In genomic region chr1:162069334-162070093, GRCh38 we compare ENCODE assay signal across 8 cellular contexts. TPM values are rescaled to one million over a fixed set of nuclear protein-coding genes. Genes with fewer than 3 reads are reported as not detected.
DNase-seq lines count a peak whose midpoint lies in the region; ATAC-seq, FAIRE-seq and TF ChIP-seq lines count a peak whose summit lies in the region.

TSS of gene NOS1AP (plus strand) at chr1:162069691. CDS start at chr1:162070178, 487 bp downstream.

- no peaks in the 10 kb centered on the region for H3K9me3 ChIP-seq in DOHH2 (ENCODE audit: control insufficient read depth, insufficient read depth, low read length)
- no peaks in the 10 kb centered on the region for H3K9me3 ChIP-seq in cardiac muscle cell (ENCODE audit: low read depth)
- H3K9me3 ChIP-seq in pancreas = no peaks in the 10 kb centered on the region
- peaks cover 0 to 4% (median 0%) of the 10 kb centered on the region in 3 donors for H3K9me3 ChIP-seq in tibial artery

- FAIRE-seq in pancreas (lab: Jason Lieb, UNC) = no peak

- 0 out of 2 replicates have a peak, but pooled peaks cover 2% of the 10 kb centered on the region for H3K4me1 ChIP-seq in DOHH2 (ENCODE audit: control insufficient read depth, low read length)
- peaks cover 36% of the 10 kb centered on the region for H3K4me1 ChIP-seq in GM23338 (ENCODE audit: insufficient read depth)
- peaks cover 33% of the 10 kb centered on the region for H3K4me1 ChIP-seq in cardiac muscle cell (ENCODE audit: low read depth)
- H3K4me1 ChIP-seq in pancreas = peaks cover 0 to 9% (median 3%) of the 10 kb centered on the region in 3 donors
- H3K4me1 ChIP-seq in tibial artery = peaks cover 0 to 27% (median 15%) of the 10 kb centered on the region in 4 donors

- peaks cover 13% of the 10 kb centered on the region for H3K36me3 Mint-ChIP-seq in GM23338 (ENCODE audit: low read depth)
- no peaks in the 10 kb centered on the region for H3K36me3 Mint-ChIP-seq in activated naive CD4-positive, alpha-beta T cell treated with anti-CD3 and anti-CD28 coated beads for 36 hours (ENCODE audit: low read depth)

- H3K36me3 ChIP-seq in DOHH2 (ENCODE audit: control insufficient read depth, low read length) (no peaks in the 10 kb centered on the region), GM23338 (ENCODE audit: insufficient read depth) (no peaks in the 10 kb centered on the region), cardiac muscle cell (no peaks in the 10 kb centered on the region), pancreas (no peaks in the 10 kb centered on the region), tibial artery (no peaks in the 10 kb centered on the region)

- H3K9me2 ChIP-seq in DOHH2 (replicated peaks; ENCODE audit: control insufficient read depth, low read length) = no peaks in the 10 kb centered on the region
- no peaks in the 10 kb centered on the region; the same call in 1 of the 2 replicates for H3K9me2 ChIP-seq in GM23338 (ENCODE audit: insufficient read depth)

- H3K27me3 Mint-ChIP-seq in GM23338 (ENCODE audit: insufficient read depth, low read depth, poor library complexity) = peaks cover 10% of the 10 kb centered on the region
- peaks cover 50% of the 10 kb centered on the region for H3K27me3 Mint-ChIP-seq in activated naive CD4-positive, alpha-beta T cell treated with anti-CD3 and anti-CD28 coated beads for 36 hours (ENCODE audit: low read depth)

- H2AFZ ChIP-seq in GM23338 = peak within 1 kb of the TSS; percentile 92

- peak within 1 kb of the TSS; percentile 76 for H3K4me3 Mint-ChIP-seq in GM23338
- peak within 1 kb of the TSS; percentile 78 for H3K4me3 Mint-ChIP-seq in activated naive CD4-positive, alpha-beta T cell treated with anti-CD3 and anti-CD28 coated beads for 36 hours

- H3K4me2 ChIP-seq in DOHH2 (ENCODE audit: low read length) (peak within 1 kb of the TSS; percentile 64), GM23338 (peak within 1 kb of the TSS; percentile 82)

- peaks cover under 1% of the 10 kb centered on the region; the same call in 1 of the 3 replicates for H3K9me3 Mint-ChIP-seq in GM23338
- no peaks in the 10 kb centered on the region for H3K9me3 Mint-ChIP-seq in activated naive CD4-positive, alpha-beta T cell treated with anti-CD3 and anti-CD28 coated beads for 36 hours

- H3K4me3 ChIP-seq in DOHH2 (ENCODE audit: low read length) = peak within 1 kb of the TSS; percentile 53
- H3K4me3 ChIP-seq in GM23338 = peak within 1 kb of the TSS; percentile 71
- H3K4me3 ChIP-seq in cardiac muscle cell = peak within 1 kb of the TSS; percentile 93
- peak within 1 kb of the TSS; percentile 69 to 82 (median 75) for H3K4me3 ChIP-seq in pancreas
- H3K4me3 ChIP-seq in tibial artery = peak within 1 kb of the TSS; percentile 56 to 75

- DNase-seq in GM23338 (ENCODE audit: low spot score) = peak; percentile 88
- peak; percentile 42 for DNase-seq in LHCN-M2 (ENCODE audit: low read depth)
- DNase-seq in SK-N-DZ (ENCODE audit: low spot score) = peak; percentile 77
- peak; percentile 84 for DNase-seq in activated naive CD4-positive, alpha-beta T cell treated with anti-CD3 and anti-CD28 coated beads for 36 hours
- DNase-seq in cardiac muscle cell (ENCODE audit: low read depth in 1 of 2, low spot score in 1 of 2) = peak; percentile 50 to 91
- DNase-seq in pancreas = peak; percentile 82 to 96 (median 88)
- peak; percentile 57 to 85 for DNase-seq in tibial artery

- H3K27me3 ChIP-seq in DOHH2 (ENCODE audit: control insufficient read depth, low read length) (peaks cover 39% of the 10 kb centered on the region), GM23338 (ENCODE audit: insufficient read depth) (peaks cover 8% of the 10 kb centered on the region; the same call in 1 of the 2 replicates), cardiac muscle cell (no peaks in the 10 kb centered on the region), pancreas (no peaks in the 10 kb centered on the region), tibial artery (peaks cover 0 to 39% of the 10 kb centered on the region in 2 donors)

- no peak within 1 kb of the TSS for H3K27ac Mint-ChIP-seq in GM23338
- no peak within 1 kb of the TSS for H3K27ac Mint-ChIP-seq in activated naive CD4-positive, alpha-beta T cell treated with anti-CD3 and anti-CD28 coated beads for 36 hours

- no peaks in the 10 kb centered on the region for H3K79me2 ChIP-seq in DOHH2 (ENCODE audit: control insufficient read depth, low read length)
- H3K79me2 ChIP-seq in GM23338 (replicated peaks; ENCODE audit: insufficient read depth) = peaks cover 34% of the 10 kb centered on the region

- H3K27ac ChIP-seq in DOHH2 (ENCODE audit: low read depth, low read length) (no peak within 1 kb of the TSS), GM23338 (ENCODE audit: low read depth) (peak within 1 kb of the TSS; percentile 82; the same call in 1 of the 2 replicates), cardiac muscle cell (peak within 1 kb of the TSS; percentile 72), pancreas (peak within 1 kb of the TSS in 3 of 4 donors; percentile 68 to 81 (median 80)), tibial artery (peak within 1 kb of the TSS in 1 of 2 donors; percentile 18)

- ATAC-seq in GM23338 = peak; percentile 78
- peak; percentile 97 to 99 (median 98) for ATAC-seq in pancreas

- 0 to 1% methylated on average over 52 to 95 of the region's 95 CpGs for WGBS in pancreas, 2 donors

- CTCF ChIA-PET in activated naive CD4-positive, alpha-beta T cell treated with anti-CD3 and anti-CD28 coated beads for 36 hours (lab: Charles Lee) = interaction anchor here (0.5 to 1.7 kb wide), 6 partner anchors 13 to 71 kb away, joined by 3 to 7 read pairs (median 4); no protein-coding TSS in a partner anchor

- intact Hi-C loops in activated naive CD4-positive, alpha-beta T cell treated with anti-CD3 and anti-CD28 coated beads for 36 hours (cut with micrococcal nuclease) = loop anchor here (1.0 to 2.0 kb wide), 2 partner anchors 428 to 491 kb away; partner anchors contain the start of genes UAP1 and UHMK1
- intact Hi-C loops in pancreas (cut with DNase I) = no loop called here
- intact Hi-C loops in tibial artery (cut with DNase I; ENCODE audit: low total_unique reads) = loop anchor here (10.0 kb wide), 1 partner anchor 145 kb away; no protein-coding TSS in a partner anchor

- H3F3A ChIP-seq in DOHH2 (ENCODE audit: control insufficient read depth, insufficient read depth) (no peaks in the 10 kb centered on the region), GM23338 (replicated peaks; ENCODE audit: low read depth) (peaks cover 11% of the 10 kb centered on the region; the same call in 1 of the 2 replicates)

- H4K20me1 ChIP-seq in DOHH2 (ENCODE audit: control insufficient read depth, insufficient read depth, low read depth, low read length) (no peaks in the 10 kb centered on the region), GM23338 (replicated peaks; ENCODE audit: insufficient read depth) (peaks cover 15% of the 10 kb centered on the region)

- peaks cover 50% of the 10 kb centered on the region for H3K4me1 Mint-ChIP-seq in GM23338
- peaks cover 1% of the 10 kb centered on the region for H3K4me1 Mint-ChIP-seq in activated naive CD4-positive, alpha-beta T cell treated with anti-CD3 and anti-CD28 coated beads for 36 hours (ENCODE audit: low read depth)

- TF ChIP-seq CTCF in DOHH2 (IDR thresholded peaks at IDR 0.05; ENCODE audit: low read depth, low read length, poor library complexity, severe bottlenecking) (no peak), GM23338 (conservative IDR thresholded peaks at IDR 0.05; ENCODE audit: low read depth in 2 of 2) (no peak), cardiac muscle cell (IDR thresholded peaks at IDR 0.05; ENCODE audit: low read depth, low read length) (no peak), pancreas (IDR thresholded peaks at IDR 0.05) (no peak), tibial artery (IDR thresholded peaks at IDR 0.05) (no peak)

TF ChIP-seq in GM23338, 12 proteins besides CTCF, POLR2A, EP300 and RAD21:
- TF ChIP-seq JUNB (IDR thresholded peaks at IDR 0.05; ENCODE audit: unreplicated experiment) (no peak), POLR2AphosphoS5 (IDR thresholded peaks at IDR 0.05; ENCODE audit: low read depth) (peak; percentile 62)

RNA-seq across cellular contexts. Expression of gene NOS1AP, which starts in this region (rescaled TPM):
- 3.5 and 5.8 TPM in 2 replicates for total RNA-seq in GM23338 (2014; rRNA removed; shearing (Covaris generic))
- polyA plus RNA-seq in GM23338 (2016; fragmentation: Nextera tagmentation; extraction: Ambion mirVana) (5.8 and 6.6 TPM in 2 replicates), cardiac muscle cell (6.6 and 8.7 TPM in 2 replicates), pancreas (under 1 TPM; 0.40 to 0.87 TPM)
- total RNA-seq in LHCN-M2 (2014; rRNA removed) (0.13 and 0.98 TPM in 2 replicates), cardiac muscle cell (4.9 and 5.3 TPM in 2 replicates), pancreas (1 to 10 TPM; 1.6 to 2.8 (median 1.8) TPM)
- 0.22 TPM for polyA plus RNA-seq in LHCN-M2 (2012)
- 0.27 and 0.46 TPM in 2 replicates for polyA plus RNA-seq in SK-N-DZ (2014; cell fraction: cytosol; rRNA removed)
- polyA plus RNA-seq in SK-N-DZ (2014; cell fraction: nucleus; rRNA removed) = 0.71 and 0.96 TPM in 2 replicates
- under 1 TPM; 0.33 to 0.42 TPM for total RNA-seq in activated naive CD4-positive, alpha-beta T cell treated with anti-CD3 and anti-CD28 coated beads for 36 hours

Comparison
In these comparisons a context has a peak if more than half of its experiments do, and no peak if none do; other contexts are left out.
1. Peak in DNase-seq in LHCN-M2; RNA of the gene not detected or under 1 TPM.
2. Peak in DNase-seq in activated naive CD4-positive, alpha-beta T cell treated with anti-CD3 and anti-CD28 coated beads for 36 hours; RNA of the gene not detected or under 1 TPM.
3. intact Hi-C loops: an anchor here in activated naive CD4-positive, alpha-beta T cell treated with anti-CD3 and anti-CD28 coated beads for 36 hours (1.0 to 2.0 kb wide) and tibial artery (10.0 kb wide); none called in pancreas.